1 cellular context compared by ENCODE assay signal in genomic region chr1:27021347-27022031, GRCh38.
A peak's percentile ranks its signal among the peaks of the same experiment; 100 is the strongest.
TF ChIP-seq lines count a peak whose summit lies in the region.

No MANE protein-coding gene starts in this region.

TF ChIP-seq in K562, 482 proteins besides CTCF, POLR2A, EP300 and RAD21 (continued from another document and continues in another):
- TF ChIP-seq MNT (conservative IDR thresholded peaks at IDR 0.05) (0 out of 4 replicates have a peak, but pooled peaks of 1 of the 2 experiments have one; percentile 7), ZBED1 (IDR thresholded peaks at IDR 0.05) (no peak), NR0B1 (IDR thresholded peaks at IDR 0.05; ENCODE audit: partially characterized antibody) (no peak), BRD4 (IDR thresholded peaks at IDR 0.05) (no peak), KLF6 (CRISPR knock-in tag; IDR thresholded peaks at IDR 0.05; ENCODE audit: borderline replicate concordance) (peak; percentile 88; the same call in 1 of the 2 replicates), GABPA (tag; conservative IDR thresholded peaks at IDR 0.05; ENCODE audit: low read depth) (peak; percentile 55), MIER1 (IDR thresholded peaks at IDR 0.05; ENCODE audit: low read depth) (no peak), MTF1 (CRISPR knock-in tag; IDR thresholded peaks at IDR 0.05; ENCODE audit: borderline replicate concordance) (no peak), ZNF707 (CRISPR knock-in tag; conservative IDR thresholded peaks at IDR 0.05) (no peak), KDM5B (IDR thresholded peaks at IDR 0.05; ENCODE audit: insufficient replicate concordance, low read depth, low read length) (no peak), ZNF778 (CRISPR knock-in tag; IDR thresholded peaks at IDR 0.05) (no peak), ZFP36 (IDR thresholded peaks at IDR 0.05; ENCODE audit: low read depth, low read length, partially characterized antibody) (no peak), ZNF184 (CRISPR knock-in tag; IDR thresholded peaks at IDR 0.05) (no peak), ZBTB26 (CRISPR knock-in tag; IDR thresholded peaks at IDR 0.05) (no peak), ATF4 (CRISPR knock-in tag; IDR thresholded peaks at IDR 0.05) (0 out of 2 replicates have a peak, but pooled peaks have one; percentile 50), SRSF9 (IDR thresholded peaks at IDR 0.05; ENCODE audit: borderline replicate concordance, low read depth, low read length) (no peak), CHD1 (IDR thresholded peaks at IDR 0.05; ENCODE audit: low read length) (no peak), CBFB (CRISPR knock-in tag; IDR thresholded peaks at IDR 0.05) (no peak), SFPQ (IDR thresholded peaks at IDR 0.05; ENCODE audit: low read depth, low read length) (no peak), HDAC2 (IDR thresholded peaks at IDR 0.05) (no peak), NCOA4 (IDR thresholded peaks at IDR 0.05; ENCODE audit: partially characterized antibody) (no peak), RBM22 (IDR thresholded peaks at IDR 0.05; ENCODE audit: low read depth, low read length, poor library complexity, severe bottlenecking) (no peak), BHLHE40 (IDR thresholded peaks at IDR 0.05; ENCODE audit: low read length) (no peak), TSC22D4 (tag; IDR thresholded peaks at IDR 0.05) (no peak), SP1 (CRISPR knock-in tag; IDR thresholded peaks at IDR 0.05) (no peak), SIX5 (IDR thresholded peaks at IDR 0.05; ENCODE audit: borderline replicate concordance in 1 of 2, insufficient read depth in 1 of 2, low read depth in 1 of 2, low read length in 2 of 2) (no peak), HNRNPUL1 (IDR thresholded peaks at IDR 0.05; ENCODE audit: low read length) (no peak), NR3C1 (CRISPR knock-in tag; IDR thresholded peaks at IDR 0.05) (no peak), PTRF (tag; IDR thresholded peaks at IDR 0.05) (no peak; the same call in 1 of the 2 replicates), SMAD4 (CRISPR knock-in tag; conservative IDR thresholded peaks at IDR 0.05) (peak; percentile 79), RBFOX2 (IDR thresholded peaks at IDR 0.05; ENCODE audit: low read depth, low read length) (no peak), ZNF311 (CRISPR knock-in tag; IDR thresholded peaks at IDR 0.05) (no peak), EWSR1 (IDR thresholded peaks at IDR 0.05; ENCODE audit: borderline replicate concordance, low read depth, partially characterized antibody) (no peak), E2F4 (CRISPR knock-in tag; IDR thresholded peaks at IDR 0.05; ENCODE audit: low read depth) (no peak), ZKSCAN8 (CRISPR knock-in tag; IDR thresholded peaks at IDR 0.05) (no peak; the same call in 1 of the 2 replicates), MECOM (CRISPR knock-in tag; IDR thresholded peaks at IDR 0.05) (no peak), PHF8 (IDR thresholded peaks at IDR 0.05; ENCODE audit: borderline replicate concordance, low read length) (no peak), ZNF347 (CRISPR knock-in tag; IDR thresholded peaks at IDR 0.05; ENCODE audit: low read depth) (no peak), HMG20A (CRISPR knock-in tag; conservative IDR thresholded peaks at IDR 0.05) (no peak), HIVEP1 (CRISPR knock-in tag; IDR thresholded peaks at IDR 0.05) (no peak), FOXO4 (CRISPR knock-in tag; IDR thresholded peaks at IDR 0.05) (no peak), CLOCK (CRISPR knock-in tag; IDR thresholded peaks at IDR 0.05; ENCODE audit: borderline replicate concordance) (no peak), ZNF121 (CRISPR knock-in tag; conservative IDR thresholded peaks at IDR 0.05) (no peak), ZNF830 (CRISPR knock-in tag; IDR thresholded peaks at IDR 0.05) (0 out of 2 replicates have a peak, but pooled peaks have one; percentile 43), MCM3 (IDR thresholded peaks at IDR 0.05) (no peak), SMARCC2 (IDR thresholded peaks at IDR 0.05; ENCODE audit: low read depth) (no peak), FOXM1 (IDR thresholded peaks at IDR 0.05; ENCODE audit: low read depth) (no peak), FOXM1 (CRISPR knock-in tag; IDR thresholded peaks at IDR 0.05; ENCODE audit: low read depth) (no peak), ZBTB43 (CRISPR knock-in tag; IDR thresholded peaks at IDR 0.05) (no peak), SAP30 (IDR thresholded peaks at IDR 0.05; ENCODE audit: borderline replicate concordance, insufficient read depth, low read depth, low read length, poor library complexity, severe bottlenecking) (no peak), ZNF785 (CRISPR knock-in tag; IDR thresholded peaks at IDR 0.05) (no peak), GTF2F1 (IDR thresholded peaks at IDR 0.05; ENCODE audit: low read depth, low read length) (no peak), GTF2E2 (tag; IDR thresholded peaks at IDR 0.05) (0 out of 2 replicates have a peak, but pooled peaks have one; percentile 63), HES1 (IDR thresholded peaks at IDR 0.05; ENCODE audit: low read depth) (no peak)
